Comparison of ENCODE assay signal across 2 cellular contexts in genomic region chr2:195543063-195543462, GRCh38.
TF ChIP-seq lines count a peak whose summit lies in the region.

No MANE protein-coding gene starts in this region.

TF ChIP-seq in IMR-90, 13 proteins besides CTCF, POLR2A, EP300 and RAD21:
- no peak for TF ChIP-seq ELK1 (IDR thresholded peaks at IDR 0.05; ENCODE audit: borderline replicate concordance, low read depth, low read length)

TF ChIP-seq in K562, 482 proteins besides CTCF, POLR2A, EP300 and RAD21:
- TF ChIP-seq ATF3 (IDR thresholded peaks at IDR 0.05) (peak; percentile 33; the same call in 1 of the 2 replicates), ATF3 (CRISPR knock-in tag; conservative IDR thresholded peaks at IDR 0.05) (no peak), TRIM24 (IDR thresholded peaks at IDR 0.05) (peak; percentile 49 to 50; a peak in 1 of 4 replicates), SPI1 (IDR thresholded peaks at IDR 0.05; ENCODE audit: borderline replicate concordance, low read depth, low read length) (peak; percentile 96), CEBPG (CRISPR knock-in tag; IDR thresholded peaks at IDR 0.05) (peak; percentile 71; the same call in 1 of the 2 replicates), CEBPG (tag; conservative IDR thresholded peaks at IDR 0.05 in 1 of 2, IDR thresholded peaks at IDR 0.05 in 1 of 2) (peak; percentile 42 to 66), C11orf30 (IDR thresholded peaks at IDR 0.05; ENCODE audit: low read depth) (0 out of 2 replicates have a peak, but pooled peaks have one; percentile 14), CEBPB (tag; IDR thresholded peaks at IDR 0.05) (peak; percentile 65), CREM (IDR thresholded peaks at IDR 0.05; ENCODE audit: low read depth) (peak; percentile 15; the same call in 1 of the 2 replicates), ARID1B (IDR thresholded peaks at IDR 0.05) (peak; percentile 19; the same call in 1 of the 2 replicates), SMARCA4 (IDR thresholded peaks at IDR 0.05) (0 out of 2 replicates have a peak, but pooled peaks have one; percentile 24), CAMTA2 (CRISPR knock-in tag; conservative IDR thresholded peaks at IDR 0.05) (no peak), SMARCE1 (IDR thresholded peaks at IDR 0.05) (peak; percentile 41; the same call in 1 of the 2 replicates), HIVEP1 (CRISPR knock-in tag; IDR thresholded peaks at IDR 0.05) (no peak)
- TF ChIP-seq, protein P1, sequence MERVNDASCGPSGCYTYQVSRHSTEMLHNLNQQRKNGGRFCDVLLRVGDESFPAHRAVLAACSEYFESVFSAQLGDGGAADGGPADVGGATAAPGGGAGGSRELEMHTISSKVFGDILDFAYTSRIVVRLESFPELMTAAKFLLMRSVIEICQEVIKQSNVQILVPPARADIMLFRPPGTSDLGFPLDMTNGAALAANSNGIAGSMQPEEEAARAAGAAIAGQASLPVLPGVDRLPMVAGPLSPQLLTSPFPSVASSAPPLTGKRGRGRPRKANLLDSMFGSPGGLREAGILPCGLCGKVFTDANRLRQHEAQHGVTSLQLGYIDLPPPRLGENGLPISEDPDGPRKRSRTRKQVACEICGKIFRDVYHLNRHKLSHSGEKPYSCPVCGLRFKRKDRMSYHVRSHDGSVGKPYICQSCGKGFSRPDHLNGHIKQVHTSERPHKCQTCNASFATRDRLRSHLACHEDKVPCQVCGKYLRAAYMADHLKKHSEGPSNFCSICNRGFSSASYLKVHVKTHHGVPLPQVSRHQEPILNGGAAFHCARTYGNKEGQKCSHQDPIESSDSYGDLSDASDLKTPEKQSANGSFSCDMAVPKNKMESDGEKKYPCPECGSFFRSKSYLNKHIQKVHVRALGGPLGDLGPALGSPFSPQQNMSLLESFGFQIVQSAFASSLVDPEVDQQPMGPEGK (CRISPR knock-in tag; IDR thresholded peaks at IDR 0.05; ENCODE audit: borderline replicate concordance), result no peak
TF ChIP-seq in K562: peak in this region for 10.
